ENCODE assay signal across 1 cellular context in the genomic region with DNA sequence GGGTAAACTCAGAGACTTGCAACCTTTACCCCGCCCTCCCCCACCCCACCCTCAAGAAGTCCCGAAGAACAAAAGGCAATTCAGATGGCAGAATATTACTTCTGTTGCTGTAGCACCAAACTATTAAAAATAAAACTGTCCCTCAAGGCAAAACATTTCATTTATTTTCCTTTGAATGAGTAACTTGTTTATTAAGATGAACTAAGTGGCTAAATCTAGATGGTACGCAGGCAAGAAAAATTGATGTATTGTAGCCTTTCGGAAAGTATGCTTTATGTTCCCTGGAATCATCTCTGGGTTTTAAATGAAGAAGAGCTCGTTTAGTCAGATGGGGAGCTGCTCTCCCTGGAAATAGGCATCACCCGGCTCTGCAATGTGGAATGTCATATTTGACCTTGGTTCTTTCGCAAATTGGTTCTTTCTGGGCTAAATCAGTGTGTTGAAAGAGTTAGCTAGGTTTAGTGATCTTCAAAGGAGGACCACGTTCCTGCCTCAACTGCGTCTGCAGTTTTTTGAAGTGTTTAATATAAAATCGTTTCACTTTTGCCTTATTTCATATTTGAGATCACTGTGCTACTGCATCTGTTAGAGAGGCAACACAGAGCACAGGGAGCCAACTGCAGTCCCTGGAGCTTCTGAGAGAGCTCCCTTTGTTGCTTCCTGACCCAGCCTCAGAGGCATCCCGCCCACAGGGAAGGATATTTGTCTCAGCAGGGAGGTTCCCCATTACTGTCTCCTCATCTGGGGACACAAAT.
TF ChIP-seq lines count a peak whose summit lies in the region.

No MANE protein-coding gene starts in this region.

TF ChIP-seq in H1, 55 proteins besides CTCF, POLR2A, EP300 and RAD21:
- TF ChIP-seq POU5F1 (IDR thresholded peaks at IDR 0.05; ENCODE audit: low read depth, low read length) (no peak), RNF2 (IDR thresholded peaks at IDR 0.05; ENCODE audit: borderline replicate concordance, low read depth, low read length, missing control alignments, poor library complexity, severe bottlenecking) (no peak), ASH2L (IDR thresholded peaks at IDR 0.05; ENCODE audit: low read length) (no peak), SAP30 (IDR thresholded peaks at IDR 0.05; ENCODE audit: insufficient read depth, insufficient replicate concordance, low read length) (no peak), CREB1 (IDR thresholded peaks at IDR 0.05) (no peak), SP2 (IDR thresholded peaks at IDR 0.05; ENCODE audit: low read length) (no peak), GABPA (IDR thresholded peaks at IDR 0.05; ENCODE audit: borderline replicate concordance, insufficient read depth, low read length) (no peak), KDM1A (IDR thresholded peaks at IDR 0.05; ENCODE audit: borderline replicate concordance, low read length) (no peak), HDAC2 (IDR thresholded peaks at IDR 0.05; ENCODE audit: borderline replicate concordance in 1 of 2, low read depth in 2 of 2, low read length in 2 of 2) (no peak), TEAD4 (IDR thresholded peaks at IDR 0.05; ENCODE audit: low read depth, low read length) (no peak)
- TF ChIP-seq, protein P1, sequence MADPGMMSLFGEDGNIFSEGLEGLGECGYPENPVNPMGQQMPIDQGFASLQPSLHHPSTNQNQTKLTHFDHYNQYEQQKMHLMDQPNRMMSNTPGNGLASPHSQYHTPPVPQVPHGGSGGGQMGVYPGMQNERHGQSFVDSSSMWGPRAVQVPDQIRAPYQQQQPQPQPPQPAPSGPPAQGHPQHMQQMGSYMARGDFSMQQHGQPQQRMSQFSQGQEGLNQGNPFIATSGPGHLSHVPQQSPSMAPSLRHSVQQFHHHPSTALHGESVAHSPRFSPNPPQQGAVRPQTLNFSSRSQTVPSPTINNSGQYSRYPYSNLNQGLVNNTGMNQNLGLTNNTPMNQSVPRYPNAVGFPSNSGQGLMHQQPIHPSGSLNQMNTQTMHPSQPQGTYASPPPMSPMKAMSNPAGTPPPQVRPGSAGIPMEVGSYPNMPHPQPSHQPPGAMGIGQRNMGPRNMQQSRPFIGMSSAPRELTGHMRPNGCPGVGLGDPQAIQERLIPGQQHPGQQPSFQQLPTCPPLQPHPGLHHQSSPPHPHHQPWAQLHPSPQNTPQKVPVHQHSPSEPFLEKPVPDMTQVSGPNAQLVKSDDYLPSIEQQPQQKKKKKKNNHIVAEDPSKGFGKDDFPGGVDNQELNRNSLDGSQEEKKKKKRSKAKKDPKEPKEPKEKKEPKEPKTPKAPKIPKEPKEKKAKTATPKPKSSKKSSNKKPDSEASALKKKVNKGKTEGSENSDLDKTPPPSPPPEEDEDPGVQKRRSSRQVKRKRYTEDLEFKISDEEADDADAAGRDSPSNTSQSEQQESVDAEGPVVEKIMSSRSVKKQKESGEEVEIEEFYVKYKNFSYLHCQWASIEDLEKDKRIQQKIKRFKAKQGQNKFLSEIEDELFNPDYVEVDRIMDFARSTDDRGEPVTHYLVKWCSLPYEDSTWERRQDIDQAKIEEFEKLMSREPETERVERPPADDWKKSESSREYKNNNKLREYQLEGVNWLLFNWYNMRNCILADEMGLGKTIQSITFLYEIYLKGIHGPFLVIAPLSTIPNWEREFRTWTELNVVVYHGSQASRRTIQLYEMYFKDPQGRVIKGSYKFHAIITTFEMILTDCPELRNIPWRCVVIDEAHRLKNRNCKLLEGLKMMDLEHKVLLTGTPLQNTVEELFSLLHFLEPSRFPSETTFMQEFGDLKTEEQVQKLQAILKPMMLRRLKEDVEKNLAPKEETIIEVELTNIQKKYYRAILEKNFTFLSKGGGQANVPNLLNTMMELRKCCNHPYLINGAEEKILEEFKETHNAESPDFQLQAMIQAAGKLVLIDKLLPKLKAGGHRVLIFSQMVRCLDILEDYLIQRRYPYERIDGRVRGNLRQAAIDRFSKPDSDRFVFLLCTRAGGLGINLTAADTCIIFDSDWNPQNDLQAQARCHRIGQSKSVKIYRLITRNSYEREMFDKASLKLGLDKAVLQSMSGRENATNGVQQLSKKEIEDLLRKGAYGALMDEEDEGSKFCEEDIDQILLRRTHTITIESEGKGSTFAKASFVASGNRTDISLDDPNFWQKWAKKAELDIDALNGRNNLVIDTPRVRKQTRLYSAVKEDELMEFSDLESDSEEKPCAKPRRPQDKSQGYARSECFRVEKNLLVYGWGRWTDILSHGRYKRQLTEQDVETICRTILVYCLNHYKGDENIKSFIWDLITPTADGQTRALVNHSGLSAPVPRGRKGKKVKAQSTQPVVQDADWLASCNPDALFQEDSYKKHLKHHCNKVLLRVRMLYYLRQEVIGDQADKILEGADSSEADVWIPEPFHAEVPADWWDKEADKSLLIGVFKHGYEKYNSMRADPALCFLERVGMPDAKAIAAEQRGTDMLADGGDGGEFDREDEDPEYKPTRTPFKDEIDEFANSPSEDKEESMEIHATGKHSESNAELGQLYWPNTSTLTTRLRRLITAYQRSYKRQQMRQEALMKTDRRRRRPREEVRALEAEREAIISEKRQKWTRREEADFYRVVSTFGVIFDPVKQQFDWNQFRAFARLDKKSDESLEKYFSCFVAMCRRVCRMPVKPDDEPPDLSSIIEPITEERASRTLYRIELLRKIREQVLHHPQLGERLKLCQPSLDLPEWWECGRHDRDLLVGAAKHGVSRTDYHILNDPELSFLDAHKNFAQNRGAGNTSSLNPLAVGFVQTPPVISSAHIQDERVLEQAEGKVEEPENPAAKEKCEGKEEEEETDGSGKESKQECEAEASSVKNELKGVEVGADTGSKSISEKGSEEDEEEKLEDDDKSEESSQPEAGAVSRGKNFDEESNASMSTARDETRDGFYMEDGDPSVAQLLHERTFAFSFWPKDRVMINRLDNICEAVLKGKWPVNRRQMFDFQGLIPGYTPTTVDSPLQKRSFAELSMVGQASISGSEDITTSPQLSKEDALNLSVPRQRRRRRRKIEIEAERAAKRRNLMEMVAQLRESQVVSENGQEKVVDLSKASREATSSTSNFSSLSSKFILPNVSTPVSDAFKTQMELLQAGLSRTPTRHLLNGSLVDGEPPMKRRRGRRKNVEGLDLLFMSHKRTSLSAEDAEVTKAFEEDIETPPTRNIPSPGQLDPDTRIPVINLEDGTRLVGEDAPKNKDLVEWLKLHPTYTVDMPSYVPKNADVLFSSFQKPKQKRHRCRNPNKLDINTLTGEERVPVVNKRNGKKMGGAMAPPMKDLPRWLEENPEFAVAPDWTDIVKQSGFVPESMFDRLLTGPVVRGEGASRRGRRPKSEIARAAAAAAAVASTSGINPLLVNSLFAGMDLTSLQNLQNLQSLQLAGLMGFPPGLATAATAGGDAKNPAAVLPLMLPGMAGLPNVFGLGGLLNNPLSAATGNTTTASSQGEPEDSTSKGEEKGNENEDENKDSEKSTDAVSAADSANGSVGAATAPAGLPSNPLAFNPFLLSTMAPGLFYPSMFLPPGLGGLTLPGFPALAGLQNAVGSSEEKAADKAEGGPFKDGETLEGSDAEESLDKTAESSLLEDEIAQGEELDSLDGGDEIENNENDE (IDR thresholded peaks at IDR 0.05; ENCODE audit: insufficient replicate concordance, low read length), result no peak
